Comparison of ENCODE assay signal across 10 cellular contexts in genomic region chr22:17999851-18000250, GRCh38. TPM values are rescaled to one million over a fixed set of nuclear protein-coding genes. Genes with fewer than 3 reads are reported as not detected.
DNase-seq lines count a peak whose midpoint lies in the region; ATAC-seq and TF ChIP-seq lines count a peak whose summit lies in the region.
"Had no signal": no experiment of that assay in that cellular context is flagged by ENCODE, and none has a peak within 500 bp of the region (broad histone marks: within the 10 kb centered on the region; RNA-seq: fewer than 3 reads in every experiment).

No MANE protein-coding gene starts in this region.

- WGBS in right lobe of liver (ENCODE audit: insufficient coverage, low coverage, low lambda C conversion rate, missing lambda C conversion rate), result 65% methylated on average over 7 of the region's 8 CpGs

- H3K27me3 Mint-ChIP-seq in activated naive CD8-positive, alpha-beta T cell treated with anti-CD3 and anti-CD28 coated beads for 36 hours, result no peaks in the 10 kb centered on the region
- H3K27me3 Mint-ChIP-seq in type B pancreatic cell, result no peaks in the 10 kb centered on the region

- peaks cover 9% of the 10 kb centered on the region for H3K36me3 Mint-ChIP-seq in activated naive CD8-positive, alpha-beta T cell treated with anti-CD3 and anti-CD28 coated beads for 36 hours
- H3K36me3 Mint-ChIP-seq in type B pancreatic cell, result peaks cover 5% of the 10 kb centered on the region

- intact Hi-C loops in left ventricle myocardium inferior (cut with micrococcal nuclease) (loop anchor here (10.0 kb wide), 1 partner anchor 95 kb away; no protein-coding TSS in a partner anchor), left ventricle myocardium superior (cut with micrococcal nuclease) (no loop called here), right lobe of liver (cut with DNase I) (loop anchor here in 1 of 2 donors (10.0 kb wide), 1 partner anchor 75 kb away; the partner anchor contains the start of gene PEX26)

- TF ChIP-seq CTCF in left ventricle myocardium inferior (IDR thresholded peaks at IDR 0.05; ENCODE audit: borderline replicate concordance), result no peak
- no peak for TF ChIP-seq CTCF in right lobe of liver (IDR thresholded peaks at IDR 0.05)
- TF ChIP-seq CTCF in type B pancreatic cell (conservative IDR thresholded peaks at IDR 0.05), result no peak

- no peak for DNase-seq in left ventricle myocardium inferior
- DNase-seq in left ventricle myocardium superior, result no peak
- DNase-seq in activated naive CD8-positive, alpha-beta T cell treated with anti-CD3 and anti-CD28 coated beads for 36 hours, result no peak
- no peak for DNase-seq in right lobe of liver
- DNase-seq in type B pancreatic cell (ENCODE audit: extremely low spot score, unreplicated experiment), result no peak
- no peak for DNase-seq in SK-N-DZ (ENCODE audit: low spot score)
- no peak for DNase-seq in HK-2 (ENCODE audit: unreplicated experiment)
- DNase-seq: activated CD4-positive, CD25-positive, alpha-beta regulatory T cell had no signal

- H3K9me3 ChIP-seq in left ventricle myocardium inferior (replicated peaks), result no peaks in the 10 kb centered on the region
- H3K9me3 ChIP-seq in right lobe of liver, result no peaks in the 10 kb centered on the region

- H3K36me3 ChIP-seq in left ventricle myocardium inferior (no peaks in the 10 kb centered on the region), right lobe of liver (no peaks in the 10 kb centered on the region)

- H3K4me3 ChIP-seq in left ventricle myocardium inferior, result peak overlapping the region; percentile 82
- peak overlapping the region; percentile 79 to 98 (median 85) for H3K4me3 ChIP-seq in right lobe of liver

- H3K27me3 ChIP-seq in left ventricle myocardium inferior (ENCODE audit: low read depth), result no peaks in the 10 kb centered on the region
- no peaks in the 10 kb centered on the region for H3K27me3 ChIP-seq in right lobe of liver

- no peaks in the 10 kb centered on the region for H3K9me3 Mint-ChIP-seq in activated naive CD8-positive, alpha-beta T cell treated with anti-CD3 and anti-CD28 coated beads for 36 hours
- H3K9me3 Mint-ChIP-seq in type B pancreatic cell, result no peaks in the 10 kb centered on the region

- H3K27ac ChIP-seq in left ventricle myocardium inferior (replicated peaks) (no peak overlapping the region), right lobe of liver (no peak overlapping the region)
- H3K27ac ChIP-seq: HL-60 had no signal

- H3K4me3 Mint-ChIP-seq in activated naive CD8-positive, alpha-beta T cell treated with anti-CD3 and anti-CD28 coated beads for 36 hours, result peak overlapping the region; percentile 82
- peak overlapping the region; percentile 84 for H3K4me3 Mint-ChIP-seq in type B pancreatic cell

- H3K4me1 Mint-ChIP-seq in activated naive CD8-positive, alpha-beta T cell treated with anti-CD3 and anti-CD28 coated beads for 36 hours, result peaks cover 44% of the 10 kb centered on the region
- peaks cover 24% of the 10 kb centered on the region for H3K4me1 Mint-ChIP-seq in type B pancreatic cell (ENCODE audit: unreplicated experiment)

- H3K27ac Mint-ChIP-seq in activated naive CD8-positive, alpha-beta T cell treated with anti-CD3 and anti-CD28 coated beads for 36 hours, result peak overlapping the region; percentile 68
- peak overlapping the region; percentile 76 for H3K27ac Mint-ChIP-seq in type B pancreatic cell

- no peak for TF ChIP-seq POLR2A in right lobe of liver (IDR thresholded peaks at IDR 0.05)

- H3K4me1 ChIP-seq in left ventricle myocardium inferior (peaks cover 36% of the 10 kb centered on the region), right lobe of liver (peaks cover 0 to 13% (median 0%) of the 10 kb centered on the region in 4 donors)

- ATAC-seq in left ventricle myocardium superior, result no peak
- ATAC-seq in right lobe of liver, result no peak
- ATAC-seq in HG03135 (IDR thresholded peaks at IDR 0.05; ENCODE audit: unreplicated experiment), result no peak

RNA-seq across cellular contexts. Expression of gene MICAL3, which starts 24.5 kb away (rescaled TPM):
- total RNA-seq in left ventricle myocardium inferior (92.5 TPM), left ventricle myocardium superior (90.4 TPM), right lobe of liver (10 to 100 TPM; 31.5 to 61.8 (median 48.2) TPM), type B pancreatic cell (ENCODE audit: low replicate concordance) (36.4 and 56.4 TPM in 2 replicates)
- 10 to 100 TPM; 36.6 to 41.3 TPM for total RNA-seq in activated naive CD8-positive, alpha-beta T cell treated with anti-CD3 and anti-CD28 coated beads for 36 hours
- polyA plus RNA-seq in SK-N-DZ (2014; cell fraction: cytosol; rRNA removed), result 13.9 and 17.8 TPM in 2 replicates
- polyA plus RNA-seq in SK-N-DZ (2014; cell fraction: nucleus; rRNA removed), result 12.3 and 33.7 TPM in 2 replicates
